ENCODE assay signal across 14 cellular contexts in the genomic region with DNA sequence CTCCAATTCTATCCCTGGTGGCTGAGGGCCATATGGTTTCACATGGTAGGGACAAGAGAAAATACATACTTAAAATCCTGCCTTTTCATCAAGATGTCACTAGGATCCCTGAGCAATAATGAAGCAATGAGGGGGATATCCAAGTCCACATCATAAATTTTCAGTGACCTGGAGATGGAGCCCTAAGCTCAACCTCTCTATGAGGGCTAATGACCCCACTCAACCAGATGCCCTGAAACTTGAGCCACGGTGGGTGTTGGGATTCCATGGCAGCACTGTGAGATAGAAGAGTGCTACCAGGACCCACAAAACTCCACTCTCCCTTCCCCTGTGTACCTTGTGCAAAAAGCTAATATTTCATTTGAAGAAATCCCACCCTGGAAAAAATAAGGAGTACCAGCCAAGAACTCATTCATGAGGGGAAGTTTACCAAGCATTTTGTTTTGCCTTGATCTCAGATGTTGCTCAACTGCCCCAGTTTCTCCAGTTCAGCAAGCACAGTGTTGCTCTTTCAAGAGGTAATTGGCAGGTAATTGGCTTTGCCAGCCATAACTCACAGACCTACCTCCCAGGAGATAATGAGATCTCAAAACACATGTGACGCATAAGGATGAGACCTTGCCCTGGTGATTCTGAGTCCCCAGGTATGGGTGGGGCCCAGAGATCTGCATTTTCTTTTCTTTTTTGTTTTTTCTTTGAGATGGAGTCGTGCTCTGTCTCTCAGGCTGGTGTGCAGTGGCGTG. TPM values are rescaled to one million over a fixed set of nuclear protein-coding genes. Genes with fewer than 3 reads are reported as not detected.
DNase-seq lines count a peak whose midpoint lies in the region; ATAC-seq and TF ChIP-seq lines count a peak whose summit lies in the region.
"Had no signal": no experiment of that assay in that cellular context is flagged by ENCODE, and none has a peak within 500 bp of the region (broad histone marks: within the 10 kb centered on the region; RNA-seq: fewer than 3 reads in every experiment).

No MANE protein-coding gene starts in this region.

- H3K4me1 ChIP-seq in OCI-LY7 (ENCODE audit: insufficient read depth, low read length, poor library complexity, severe bottlenecking): peaks cover 14% of the 10 kb centered on the region
- H3K4me1 ChIP-seq: uterus had no signal

- H3K27ac Mint-ChIP-seq in stimulated activated naive CD8-positive, alpha-beta T cell treated with anti-CD3 and anti-CD28 coated beads, Interleukin-15, amount 100 ng/mL, for 72 hours: peak overlapping the region; percentile 12 to 98
- no peak overlapping the region for H3K27ac Mint-ChIP-seq in WTC11
- H3K27ac Mint-ChIP-seq: HFFc6 had no signal

- H3K4me3 Mint-ChIP-seq in stimulated activated naive CD8-positive, alpha-beta T cell treated with anti-CD3 and anti-CD28 coated beads, Interleukin-15, amount 100 ng/mL, for 72 hours: no peak overlapping the region
- H3K4me3 Mint-ChIP-seq in WTC11: no peak overlapping the region
- H3K4me3 Mint-ChIP-seq: HFFc6 had no signal

- CTCF ChIA-PET in OCI-LY7 (lab: Charles Lee; ENCODE audit: unreplicated experiment): no interaction called here
- CTCF ChIA-PET in WTC11 (lab: Charles Lee): no interaction called here

- no TSS peak for BruUV-seq in OCI-LY7 (replicated peaks; lab: Mats Ljungman, UMichigan)

- no peak for ATAC-seq in stimulated activated naive CD8-positive, alpha-beta T cell treated with anti-CD3 and anti-CD28 coated beads, Interleukin-15, amount 100 ng/mL, for 72 hours
- no peak for ATAC-seq in stimulated activated naive CD8-positive, alpha-beta T cell treated with anti-CD3 and anti-CD28 coated beads, Interleukin-15, Interleukin-2, amounts not matched to agents 100 U/mL and 50 U/mL, for 24 hours
- ATAC-seq in WTC11 (no peak), GM18511 (IDR thresholded peaks at IDR 0.05; ENCODE audit: unreplicated experiment) (no peak)

- no peaks in the 10 kb centered on the region for H3K36me3 Mint-ChIP-seq in WTC11
- H3K36me3 Mint-ChIP-seq: naive thymus-derived CD8-positive, alpha-beta T cell had no signal

- peaks cover 47% of the 10 kb centered on the region for H3K4me1 Mint-ChIP-seq in stimulated activated naive CD8-positive, alpha-beta T cell treated with anti-CD3 and anti-CD28 coated beads, Interleukin-15, amount 100 ng/mL, for 72 hours
- peaks cover 13% of the 10 kb centered on the region for H3K4me1 Mint-ChIP-seq in WTC11

- H4K20me1 ChIP-seq in OCI-LY7 (ENCODE audit: insufficient read depth, low read length): no peaks in the 10 kb centered on the region

- no peak overlapping the region for H3K27ac ChIP-seq in OCI-LY7 (ENCODE audit: low read depth, low read length, poor library complexity, severe bottlenecking)
- H3K27ac ChIP-seq: BLaER1 treated with 17β-estradiol and CSF1 and Interleukin-3, amounts not matched to agents 10 nM and 100 nM; KMS-11; uterus had no signal

- H3K9me3 Mint-ChIP-seq in stimulated activated naive CD8-positive, alpha-beta T cell treated with anti-CD3 and anti-CD28 coated beads, Interleukin-15, amount 100 ng/mL, for 72 hours: no peaks in the 10 kb centered on the region
- H3K9me3 Mint-ChIP-seq in WTC11: peaks cover 5% of the 10 kb centered on the region; the same call in 1 of the 2 replicates
- H3K9me3 Mint-ChIP-seq: HFFc6; naive thymus-derived CD8-positive, alpha-beta T cell had no signal

- H3K9me3 ChIP-seq in OCI-LY7 (ENCODE audit: low read length): no peaks in the 10 kb centered on the region
- H3K9me3 ChIP-seq: BLaER1 treated with 17β-estradiol and CSF1 and Interleukin-3, amounts not matched to agents 10 nM and 100 nM; esophagus muscularis mucosa; uterus had no signal

- H2AFZ ChIP-seq in OCI-LY7 (ENCODE audit: low read length): peak overlapping the region; percentile 68; the same call in 1 of the 2 replicates

- TF ChIP-seq CTCF in OCI-LY7 (conservative IDR thresholded peaks at IDR 0.05; ENCODE audit: low read length) (no peak), WTC11 (IDR thresholded peaks at IDR 0.05) (no peak)

- H3K27me3 Mint-ChIP-seq in stimulated activated naive CD8-positive, alpha-beta T cell treated with anti-CD3 and anti-CD28 coated beads, Interleukin-15, amount 100 ng/mL, for 72 hours: no peaks in the 10 kb centered on the region
- H3K27me3 Mint-ChIP-seq in WTC11 (ENCODE audit: low read depth): no peaks in the 10 kb centered on the region; the same call in 1 of the 2 replicates
- H3K27me3 Mint-ChIP-seq: naive thymus-derived CD8-positive, alpha-beta T cell had no signal

- DNase-seq in stimulated activated naive CD8-positive, alpha-beta T cell treated with anti-CD3 and anti-CD28 coated beads, Interleukin-15, amount 100 ng/mL, for 72 hours: no peak
- no peak for DNase-seq in stimulated activated naive CD8-positive, alpha-beta T cell treated with anti-CD3 and anti-CD28 coated beads, Interleukin-15, Interleukin-2, amounts not matched to agents 100 U/mL and 50 U/mL, for 24 hours
- DNase-seq in OCI-LY7 (ENCODE audit: low spot score) (peak; percentile 18), fibroblast of peridontal ligament (ENCODE audit: extremely low read depth) (peak; percentile 18), WTC11 (ENCODE audit: low spot score) (no peak), occipital lobe (lab: John Stamatoyannopoulos, UW) (no peak), NCI-H1105 (lab: John Stamatoyannopoulos, UW) (no peak)
- DNase-seq: HFFc6, uterus had no signal

- no peaks in the 10 kb centered on the region for H3K36me3 ChIP-seq in OCI-LY7 (ENCODE audit: insufficient read depth, low read length)
- H3K36me3 ChIP-seq: BLaER1 treated with 17β-estradiol and CSF1 and Interleukin-3, amounts not matched to agents 10 nM and 100 nM; esophagus muscularis mucosa; uterus had no signal

- no peak overlapping the region for H3K4me2 ChIP-seq in OCI-LY7 (ENCODE audit: low read length)
- H3K4me2 ChIP-seq: BLaER1 treated with 17β-estradiol and CSF1 and Interleukin-3, amounts not matched to agents 10 nM and 100 nM; KMS-11 had no signal

- POLR2A ChIA-PET in OCI-LY7 (lab: Charles Lee): no interaction called here
- POLR2A ChIA-PET in WTC11 (lab: Charles Lee): no interaction called here

- no peak overlapping the region for H3K4me3 ChIP-seq in OCI-LY7 (ENCODE audit: low read depth, low read length, poor library complexity, severe bottlenecking)
- H3K4me3 ChIP-seq: BLaER1 treated with 17β-estradiol and CSF1 and Interleukin-3, amounts not matched to agents 10 nM and 100 nM; esophagus muscularis mucosa; uterus had no signal

- intact Hi-C loops in OCI-LY7 (cut with micrococcal nuclease; ENCODE audit: unreplicated experiment): no loop called here

- H3K79me2 ChIP-seq in OCI-LY7 (ENCODE audit: insufficient read depth, low read depth, low read length): no peaks in the 10 kb centered on the region

- H3K9me2 ChIP-seq in OCI-LY7 (ENCODE audit: insufficient read depth, low read length): no peaks in the 10 kb centered on the region

TF ChIP-seq in WTC11, 78 proteins besides CTCF, POLR2A, EP300 and RAD21 (continues in another document):
- TF ChIP-seq, protein P1, sequence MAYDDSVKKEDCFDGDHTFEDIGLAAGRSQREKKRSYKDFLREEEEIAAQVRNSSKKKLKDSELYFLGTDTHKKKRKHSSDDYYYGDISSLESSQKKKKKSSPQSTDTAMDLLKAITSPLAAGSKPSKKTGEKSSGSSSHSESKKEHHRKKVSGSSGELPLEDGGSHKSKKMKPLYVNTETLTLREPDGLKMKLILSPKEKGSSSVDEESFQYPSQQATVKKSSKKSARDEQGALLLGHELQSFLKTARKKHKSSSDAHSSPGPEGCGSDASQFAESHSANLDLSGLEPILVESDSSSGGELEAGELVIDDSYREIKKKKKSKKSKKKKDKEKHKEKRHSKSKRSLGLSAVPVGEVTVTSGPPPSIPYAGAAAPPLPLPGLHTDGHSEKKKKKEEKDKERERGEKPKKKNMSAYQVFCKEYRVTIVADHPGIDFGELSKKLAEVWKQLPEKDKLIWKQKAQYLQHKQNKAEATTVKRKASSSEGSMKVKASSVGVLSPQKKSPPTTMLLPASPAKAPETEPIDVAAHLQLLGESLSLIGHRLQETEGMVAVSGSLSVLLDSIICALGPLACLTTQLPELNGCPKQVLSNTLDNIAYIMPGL (CRISPR knock-in tag; IDR thresholded peaks at IDR 0.05): no peak
- TF ChIP-seq ZNF671 (CRISPR knock-in tag; IDR thresholded peaks at IDR 0.05) (no peak), E2F5 (CRISPR knock-in tag; IDR thresholded peaks at IDR 0.05) (no peak), SMAD3 (CRISPR knock-in tag; IDR thresholded peaks at IDR 0.05; ENCODE audit: borderline replicate concordance) (no peak), RELA (CRISPR knock-in tag; IDR thresholded peaks at IDR 0.05; ENCODE audit: borderline replicate concordance) (no peak), SP1 (CRISPR knock-in tag; conservative IDR thresholded peaks at IDR 0.05) (no peak), KAT7 (CRISPR knock-in tag; IDR thresholded peaks at IDR 0.05; ENCODE audit: borderline replicate concordance) (no peak), ZNF263 (CRISPR knock-in tag; IDR thresholded peaks at IDR 0.05; ENCODE audit: low read depth) (no peak), ZBTB21 (CRISPR knock-in tag; IDR thresholded peaks at IDR 0.05; ENCODE audit: borderline replicate concordance) (no peak)
- TF ChIP-seq, protein P2, sequence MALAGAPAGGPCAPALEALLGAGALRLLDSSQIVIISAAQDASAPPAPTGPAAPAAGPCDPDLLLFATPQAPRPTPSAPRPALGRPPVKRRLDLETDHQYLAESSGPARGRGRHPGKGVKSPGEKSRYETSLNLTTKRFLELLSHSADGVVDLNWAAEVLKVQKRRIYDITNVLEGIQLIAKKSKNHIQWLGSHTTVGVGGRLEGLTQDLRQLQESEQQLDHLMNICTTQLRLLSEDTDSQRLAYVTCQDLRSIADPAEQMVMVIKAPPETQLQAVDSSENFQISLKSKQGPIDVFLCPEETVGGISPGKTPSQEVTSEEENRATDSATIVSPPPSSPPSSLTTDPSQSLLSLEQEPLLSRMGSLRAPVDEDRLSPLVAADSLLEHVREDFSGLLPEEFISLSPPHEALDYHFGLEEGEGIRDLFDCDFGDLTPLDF (CRISPR knock-in tag; IDR thresholded peaks at IDR 0.05): no peak

RNA-seq across cellular contexts. Expression of gene TTC39C, which starts 50.9 kb away (rescaled TPM):
- total RNA-seq in OCI-LY7 (2014; rRNA removed; shearing (Covaris generic)): 31.4 and 33.4 TPM in 2 replicates
- 47.0 TPM in 2 replicates for total RNA-seq in OCI-LY7 (2022)
- 28.8 to 57.3 TPM (median 31.4 TPM) in 3 replicates for total RNA-seq in WTC11 (2021)
- 41.5 TPM for total RNA-seq in occipital lobe

Comparison
In these comparisons a context has a peak if more than half of its experiments do, and no peak if none do; other contexts are left out.
1. DNase-seq: peak in OCI-LY7 (single experiment) and fibroblast of peridontal ligament (single experiment); none in stimulated activated naive CD8-positive, alpha-beta T cell treated with anti-CD3 and anti-CD28 coated beads, Interleukin-15, amount 100 ng/mL, for 72 hours (0 of 2), stimulated activated naive CD8-positive, alpha-beta T cell treated with anti-CD3 and anti-CD28 coated beads, Interleukin-15, Interleukin-2, amounts not matched to agents 100 U/mL and 50 U/mL, for 24 hours (single experiment), WTC11 (single experiment), occipital lobe (single experiment) and NCI-H1105 (single experiment).